1 cellular context compared by ENCODE assay signal in the genomic region with DNA sequence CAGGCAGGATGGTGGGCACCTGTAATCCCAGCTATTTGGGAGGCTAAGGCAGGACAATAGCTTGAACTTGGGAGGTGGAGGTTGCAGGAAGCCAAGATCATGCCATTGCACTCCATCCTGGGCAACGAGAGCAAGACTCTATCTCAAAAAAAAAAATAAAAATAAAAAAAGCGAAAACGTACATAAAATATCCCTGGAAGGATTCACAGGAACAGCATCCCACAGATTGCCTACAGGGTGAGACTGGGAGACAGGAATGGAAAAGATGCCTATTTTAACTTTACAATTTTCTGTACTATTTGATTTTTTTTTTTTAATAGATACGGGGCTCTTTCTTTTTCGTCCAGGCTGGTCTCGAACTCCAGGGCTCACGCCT.
TF ChIP-seq lines count a peak whose summit lies in the region.

No MANE protein-coding gene starts in this region.

TF ChIP-seq in IMR-90, 13 proteins besides CTCF, POLR2A, EP300 and RAD21 (continued from another document):
- TF ChIP-seq, protein P1, sequence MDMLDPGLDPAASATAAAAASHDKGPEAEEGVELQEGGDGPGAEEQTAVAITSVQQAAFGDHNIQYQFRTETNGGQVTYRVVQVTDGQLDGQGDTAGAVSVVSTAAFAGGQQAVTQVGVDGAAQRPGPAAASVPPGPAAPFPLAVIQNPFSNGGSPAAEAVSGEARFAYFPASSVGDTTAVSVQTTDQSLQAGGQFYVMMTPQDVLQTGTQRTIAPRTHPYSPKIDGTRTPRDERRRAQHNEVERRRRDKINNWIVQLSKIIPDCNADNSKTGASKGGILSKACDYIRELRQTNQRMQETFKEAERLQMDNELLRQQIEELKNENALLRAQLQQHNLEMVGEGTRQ (IDR thresholded peaks at IDR 0.05; ENCODE audit: low read depth, low read length) = no peak
- TF ChIP-seq BHLHE40 (IDR thresholded peaks at IDR 0.05; ENCODE audit: low read depth, low read length) = no peak
- no peak for TF ChIP-seq CEBPB (IDR thresholded peaks at IDR 0.05; ENCODE audit: low read depth, low read length)
- TF ChIP-seq, protein P2, sequence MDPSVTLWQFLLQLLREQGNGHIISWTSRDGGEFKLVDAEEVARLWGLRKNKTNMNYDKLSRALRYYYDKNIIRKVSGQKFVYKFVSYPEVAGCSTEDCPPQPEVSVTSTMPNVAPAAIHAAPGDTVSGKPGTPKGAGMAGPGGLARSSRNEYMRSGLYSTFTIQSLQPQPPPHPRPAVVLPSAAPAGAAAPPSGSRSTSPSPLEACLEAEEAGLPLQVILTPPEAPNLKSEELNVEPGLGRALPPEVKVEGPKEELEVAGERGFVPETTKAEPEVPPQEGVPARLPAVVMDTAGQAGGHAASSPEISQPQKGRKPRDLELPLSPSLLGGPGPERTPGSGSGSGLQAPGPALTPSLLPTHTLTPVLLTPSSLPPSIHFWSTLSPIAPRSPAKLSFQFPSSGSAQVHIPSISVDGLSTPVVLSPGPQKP (IDR thresholded peaks at IDR 0.05; ENCODE audit: borderline replicate concordance, low read depth, low read length) = no peak
- TF ChIP-seq MXI1 (IDR thresholded peaks at IDR 0.05; ENCODE audit: borderline replicate concordance, low read depth, low read length) = no peak
TF ChIP-seq in IMR-90: peak in this region for 0.
